Comparison of ENCODE assay signal across 20 cellular contexts in genomic region chr14:78904094-78904493, GRCh38.
DNase-seq lines count a peak whose midpoint lies in the region; ATAC-seq, FAIRE-seq and TF ChIP-seq lines count a peak whose summit lies in the region.
"Had no signal": no experiment of that assay in that cellular context is flagged by ENCODE, and none has a peak within 500 bp of the region (broad histone marks: within the 10 kb centered on the region; RNA-seq: fewer than 3 reads in every experiment).

No MANE protein-coding gene starts in this region.

- no peak overlapping the region for H3K14ac ChIP-seq in H9 (ENCODE audit: insufficient read depth, low read length)

- no peak overlapping the region for H3K56ac ChIP-seq in H9 (ENCODE audit: insufficient read length, low read depth, low read length)

- no peak overlapping the region for H3K4me2 ChIP-seq in A549
- H3K4me2 ChIP-seq in H9 (ENCODE audit: insufficient read depth, insufficient read length, low read length): no peak overlapping the region

- in situ Hi-C loops in Panc1 (cut with HindIII; ENCODE audit: low pct_unique_long_range_greater_than_20kb, low sequenced_read_pairs): no loop called here

- H3K27me3 Mint-ChIP-seq in H9 (ENCODE audit: low read depth) (no peaks in the 10 kb centered on the region), endodermal cell (ENCODE audit: insufficient read depth) (no peaks in the 10 kb centered on the region)
- H3K27me3 Mint-ChIP-seq: activated CD4-positive, alpha-beta memory T cell treated with anti-CD3 and anti-CD28 coated beads, Interleukin-2, amount 10 ng/mL, durations not matched to agents 7 days and 5 days; effector memory CD8-positive, alpha-beta T cell had no signal

- no peak for TF ChIP-seq POLR2A in A549 (IDR thresholded peaks at IDR 0.05; ENCODE audit: low read length)
- no peak for TF ChIP-seq POLR2A in sigmoid colon (IDR thresholded peaks at IDR 0.05)

- H3K4me1 ChIP-seq in A549: no peaks in the 10 kb centered on the region
- no peaks in the 10 kb centered on the region; the same call in 1 of the 2 replicates for H3K4me1 ChIP-seq in H9 (ENCODE audit: insufficient read depth, low read length)
- no peaks in the 10 kb centered on the region for H3K4me1 ChIP-seq in Panc1 (ENCODE audit: control insufficient read depth, insufficient read depth, low read length)
- H3K4me1 ChIP-seq in endodermal cell (ENCODE audit: control insufficient read depth, insufficient read depth, low read length): no peaks in the 10 kb centered on the region
- no peaks in the 10 kb centered on the region for H3K4me1 ChIP-seq in sigmoid colon
- H3K4me1 ChIP-seq: prostate gland, SJCRH30, uterus had no signal

- peaks cover 12 to 15% of the 10 kb centered on the region in 2 experiments for H3K4me1 Mint-ChIP-seq in H9
- H3K4me1 Mint-ChIP-seq in endodermal cell: peaks cover 5% of the 10 kb centered on the region
- H3K4me1 Mint-ChIP-seq: activated CD4-positive, alpha-beta memory T cell treated with anti-CD3 and anti-CD28 coated beads, Interleukin-2, amount 10 ng/mL, durations not matched to agents 7 days and 5 days; nephron progenitor cell had no signal

- no peak overlapping the region for H4K8ac ChIP-seq in H9 (replicated peaks; ENCODE audit: insufficient read length, low read depth, low read length)

- H3K9me3 Mint-ChIP-seq in H9 (no peaks in the 10 kb centered on the region), endodermal cell (peaks cover 6% of the 10 kb centered on the region)
- H3K9me3 Mint-ChIP-seq: activated CD4-positive, alpha-beta memory T cell treated with anti-CD3 and anti-CD28 coated beads, Interleukin-2, amount 10 ng/mL, durations not matched to agents 7 days and 5 days had no signal

- no peak for TF ChIP-seq EP300 in A549 (IDR thresholded peaks at IDR 0.05)
- no peak for TF ChIP-seq EP300 in sigmoid colon (IDR thresholded peaks at IDR 0.05)

- H3K23me2 ChIP-seq in H9 (ENCODE audit: insufficient read length, low read depth, low read length, poor library complexity, severe bottlenecking): no peaks in the 10 kb centered on the region

- H2BK5ac ChIP-seq in H9 (ENCODE audit: insufficient read length, low read length): no peak overlapping the region

- no peak overlapping the region for H2BK20ac ChIP-seq in H9 (ENCODE audit: low read depth, low read length, poor library complexity, severe bottlenecking)

- H3T11ph ChIP-seq in H9 (ENCODE audit: low read length): no peak overlapping the region

- TF ChIP-seq CTCF in A549 (IDR thresholded peaks at IDR 0.05) (no peak), H9 (conservative IDR thresholded peaks at IDR 0.05) (peak; percentile 39; the same call in 2 of the 3 replicates), Panc1 (IDR thresholded peaks at IDR 0.05) (peak; percentile 19; the same call in 1 of the 2 replicates), endodermal cell (conservative IDR thresholded peaks at IDR 0.05) (peak; percentile 28), sigmoid colon (IDR thresholded peaks at IDR 0.05) (no peak)

- FAIRE-seq in A549 (lab: Jason Lieb, UNC): no peak
- FAIRE-seq: HepG2 had no signal

- 11% methylated on average over 3 of the region's 3 CpGs for WGBS in A549 (ENCODE audit: missing lambda C conversion rate)
- no CpG with 5 or more reads among the region's 3 CpGs for WGBS in H9 (ENCODE audit: extremely low coverage, insufficient read length, low lambda C conversion rate)
- WGBS in endodermal cell (ENCODE audit: insufficient coverage in 1 of 2, insufficient read length in 1 of 2), 2 experiments: 98 to 100% methylated on average over 1 to 3 of the region's 3 CpGs
- WGBS in sigmoid colon, 2 donors: 63 to 81% methylated on average over 3 of the region's 3 CpGs

- no peak overlapping the region for H3K18ac ChIP-seq in H9 (ENCODE audit: insufficient read length, low read depth, low read length)

- CTCF ChIA-PET in A549 (lab: Yijun Ruan, JAX) (interaction anchor here (0.7 kb wide), 1 partner anchor 29 kb away, joined by 3 read pairs; no protein-coding TSS in a partner anchor), Panc1 (lab: Charles Lee) (no interaction called here)

- H3K9ac ChIP-seq in H9 (ENCODE audit: extremely low read depth, insufficient read length, low read length) (no peak overlapping the region), endodermal cell (ENCODE audit: extremely low read depth, low read length, poor library complexity, severe bottlenecking) (no peak overlapping the region)

- no peak overlapping the region for H2AK5ac ChIP-seq in H9 (ENCODE audit: insufficient read length, low read length)

- intact Hi-C loops in Panc1 (cut with micrococcal nuclease; ENCODE audit: unreplicated experiment): no loop called here
- intact Hi-C loops in sigmoid colon (cut with DNase I): no loop called here

- H3K9me3 ChIP-seq in A549 (no peaks in the 10 kb centered on the region), H9 (ENCODE audit: control insufficient read depth, low read depth, low read length) (no peaks in the 10 kb centered on the region), Panc1 (ENCODE audit: control insufficient read depth, insufficient read depth, low read depth, low read length) (no peaks in the 10 kb centered on the region), endodermal cell (ENCODE audit: control insufficient read depth, low read length) (no peaks in the 10 kb centered on the region), sigmoid colon (peaks cover 0 to 1% (median 0%) of the 10 kb centered on the region in 4 donors)
- H3K9me3 ChIP-seq: prostate gland, SJCRH30, uterus had no signal

- no peaks in the 10 kb centered on the region for H3K79me2 ChIP-seq in H9 (ENCODE audit: insufficient read depth, low read length)

- H2AFZ ChIP-seq in H9 (ENCODE audit: low read length): no peak overlapping the region

- ATAC-seq in A549 (peak; percentile 46 to 64; a peak in 1 of 6 replicates), Panc1 (no peak), GM21825 (IDR thresholded peaks at IDR 0.05; ENCODE audit: unreplicated experiment) (no peak)
- ATAC-seq: effector memory CD8-positive, alpha-beta T cell; HepG2; left lobe of liver had no signal

- peak in 1 of 2 experiments; percentile 10 for DNase-seq in A549 (ENCODE audit: low read depth in 1 of 2, low spot score in 1 of 2)
- no peak for DNase-seq in H9
- no peak for DNase-seq in Panc1 (ENCODE audit: low read depth, low spot score)
- no peak for DNase-seq in endodermal cell
- no peak for DNase-seq in RPMI8226
- no peak for DNase-seq in sigmoid colon
- no peak for DNase-seq in H7
- DNase-seq: activated CD4-positive, alpha-beta memory T cell treated with anti-CD3 and anti-CD28 coated beads, Interleukin-2, amount 10 ng/mL, durations not matched to agents 7 days and 5 days; activated CD4-positive, CD25-positive, alpha-beta regulatory T cell; activated naive CD4-positive, alpha-beta T cell treated with Interleukin-2 at 50 U/mL for 16 hours; effector memory CD8-positive, alpha-beta T cell; midbrain; NCI-H510A; nephron progenitor cell; SJCRH30; uterus had no signal

- H3K36me3 ChIP-seq in Panc1 (ENCODE audit: control insufficient read depth, insufficient read depth, low read length): no peaks in the 10 kb centered on the region
- H3K36me3 ChIP-seq in endodermal cell (ENCODE audit: control insufficient read depth, insufficient read depth, low read length): no peaks in the 10 kb centered on the region
- H3K36me3 ChIP-seq in sigmoid colon: no peaks in the 10 kb centered on the region
- no peaks in the 10 kb centered on the region for H3K36me3 ChIP-seq in H7 (replicated peaks; ENCODE audit: control insufficient read depth, insufficient read depth, low read length)
- H3K36me3 ChIP-seq: prostate gland, SJCRH30, uterus had no signal

- H4K20me1 ChIP-seq in H9 (ENCODE audit: control insufficient read depth, insufficient read depth, insufficient read length): no peaks in the 10 kb centered on the region

- H3K4me3 ChIP-seq in A549: no peak overlapping the region
- H3K4me3 ChIP-seq in Panc1 (ENCODE audit: low read depth in 2 of 2, low read length in 2 of 2): no peak overlapping the region
- H3K4me3 ChIP-seq in endodermal cell (ENCODE audit: low read length): no peak overlapping the region
- H3K4me3 ChIP-seq in sigmoid colon: no peak overlapping the region
- H3K4me3 ChIP-seq in H7 (ENCODE audit: insufficient read depth, low read depth, low read length): no peak overlapping the region
- H3K4me3 ChIP-seq: prostate gland, SJCRH30, uterus had no signal

- H3K36me3 Mint-ChIP-seq in H9 (ENCODE audit: insufficient read depth in 1 of 3, low read depth in 3 of 3) (no peaks in the 10 kb centered on the region), endodermal cell (ENCODE audit: low read depth) (no peaks in the 10 kb centered on the region)

- H3K27me3 ChIP-seq in H9 (ENCODE audit: insufficient read depth, low read length): no peaks in the 10 kb centered on the region
- H3K27me3 ChIP-seq in Panc1 (ENCODE audit: control insufficient read depth, insufficient read depth, low read length): no peaks in the 10 kb centered on the region
- H3K27me3 ChIP-seq in endodermal cell (ENCODE audit: control insufficient read depth, insufficient read depth, low read length, poor library complexity, severe bottlenecking): no peaks in the 10 kb centered on the region
- H3K27me3 ChIP-seq in sigmoid colon: no peaks in the 10 kb centered on the region
- H3K27me3 ChIP-seq in H7 (ENCODE audit: control insufficient read depth, insufficient read depth, low read length): no peaks in the 10 kb centered on the region
- H3K27me3 ChIP-seq: SJCRH30, uterus had no signal

- no peak overlapping the region for H4K5ac ChIP-seq in H9 (ENCODE audit: insufficient read length, low read depth, low read length)

- H4K91ac ChIP-seq in H9 (ENCODE audit: insufficient read length, low read depth, low read length): no peak overlapping the region

- POLR2A ChIA-PET in A549 (lab: Yijun Ruan, JAX): no interaction called here
- POLR2A ChIA-PET in Panc1 (lab: Charles Lee): no interaction called here

- H3K4ac ChIP-seq in H9 (ENCODE audit: low read depth, low read length): no peak overlapping the region

- no peaks in the 10 kb centered on the region for H3K79me1 ChIP-seq in H9 (ENCODE audit: insufficient read depth, low read depth, low read length, poor library complexity, severe bottlenecking)

- H2BK12ac ChIP-seq in H9 (ENCODE audit: insufficient read length, low read depth, low read length): no peak overlapping the region

- no peak overlapping the region for H2BK15ac ChIP-seq in H9 (ENCODE audit: low read depth, low read length)

- BruUV-seq in Panc1 (replicated peaks; lab: Mats Ljungman, UMichigan): no TSS peak

- no peak overlapping the region for H2BK120ac ChIP-seq in H9 (ENCODE audit: low read depth, low read length, poor library complexity, severe bottlenecking)

- H3K27ac Mint-ChIP-seq in H9 (no peak overlapping the region), endodermal cell (no peak overlapping the region)
- H3K27ac Mint-ChIP-seq: activated CD4-positive, alpha-beta memory T cell treated with anti-CD3 and anti-CD28 coated beads, Interleukin-2, amount 10 ng/mL, durations not matched to agents 7 days and 5 days; effector memory CD8-positive, alpha-beta T cell; nephron progenitor cell had no signal

- no peak overlapping the region for H3K23ac ChIP-seq in H9 (ENCODE audit: insufficient read length, low read depth, low read length)

- H3K4me3 Mint-ChIP-seq in H9 (no peak overlapping the region), endodermal cell (no peak overlapping the region)
- H3K4me3 Mint-ChIP-seq: activated CD4-positive, alpha-beta memory T cell treated with anti-CD3 and anti-CD28 coated beads, Interleukin-2, amount 10 ng/mL, durations not matched to agents 7 days and 5 days; effector memory CD8-positive, alpha-beta T cell; nephron progenitor cell had no signal

- no peak overlapping the region for H3K27ac ChIP-seq in A549
- H3K27ac ChIP-seq in H9 (ENCODE audit: insufficient read length, low read depth, low read length): no peak overlapping the region
- no peak overlapping the region for H3K27ac ChIP-seq in Panc1 (ENCODE audit: low read length)
- H3K27ac ChIP-seq in endodermal cell (ENCODE audit: low read depth, low read length): no peak overlapping the region
- no peak overlapping the region for H3K27ac ChIP-seq in sigmoid colon
- H3K27ac ChIP-seq: prostate gland, SJCRH30, uterus had no signal

- TF ChIP-seq RAD21 in A549 (conservative IDR thresholded peaks at IDR 0.05 in 1 of 2, IDR thresholded peaks at IDR 0.05 in 1 of 2): no peak

Comparison
In these comparisons a context has a peak if more than half of its experiments do, and no peak if none do; other contexts are left out.
1. ATAC-seq: peak in A549 (2 of 2); none in Panc1 (single experiment) and GM21825 (single experiment).
2. CTCF ChIP-seq: peak in H9 (single experiment), Panc1 (single experiment) and endodermal cell (single experiment); none in A549 (single experiment) and sigmoid colon (0 of 4).